Comparison of ENCODE assay signal across 22 cellular contexts in genomic region chr6:135173242-135173988, GRCh38. TPM values are rescaled to one million over a fixed set of nuclear protein-coding genes. Genes with fewer than 3 reads are reported as not detected.
DNase-seq lines count a peak whose midpoint lies in the region; ATAC-seq and TF ChIP-seq lines count a peak whose summit lies in the region.
"Had no signal": no experiment of that assay in that cellular context is flagged by ENCODE, and none has a peak within 500 bp of the region (broad histone marks: within the 10 kb centered on the region; RNA-seq: fewer than 3 reads in every experiment).

No MANE protein-coding gene starts in this region.

- no peaks in the 10 kb centered on the region for H3K27me3 Mint-ChIP-seq in CD4-positive, CD25-positive, alpha-beta regulatory T cell
- no peaks in the 10 kb centered on the region for H3K27me3 Mint-ChIP-seq in activated T-helper 2 cell treated with anti-CD3 and anti-CD28 coated beads, Interferon-gamma antibody, Interleukin-2, Interleukin-4, amounts not matched to agents 10 μg/mL and 5 μg/mL and 100 μg/mL, durations not matched to agents 14 hours and 24 hours and 36 hours (ENCODE audit: low read depth)
- H3K27me3 Mint-ChIP-seq: IgD-negative memory B cell had no signal

- in situ Hi-C loops in GM23248 (cut with MboI), result no loop called here

- no peaks in the 10 kb centered on the region for H3K79me2 ChIP-seq in GM23248 (ENCODE audit: insufficient read depth)

- intact Hi-C loops in activated T-helper 2 cell treated with anti-CD3 and anti-CD28 coated beads, Interferon-gamma antibody, Interleukin-2, Interleukin-4, amounts not matched to agents 10 μg/mL and 5 μg/mL and 100 μg/mL, durations not matched to agents 14 hours and 24 hours and 36 hours (cut with micrococcal nuclease), result loop anchor here (10.0 kb wide), 1 partner anchor 471 kb away; no protein-coding TSS in a partner anchor
- intact Hi-C loops in vagina (cut with DNase I), result no loop called here

- H3K27ac ChIP-seq in CD4-positive, CD25-positive, alpha-beta regulatory T cell (ENCODE audit: insufficient read depth, low read length, poor library complexity, severe bottlenecking), result no peak overlapping the region
- H3K27ac ChIP-seq in GM23248 (no peak overlapping the region), vagina (no peak overlapping the region)
- H3K27ac ChIP-seq: BLaER1, Peyer's patch, SJSA1 had no signal

- H3K36me3 Mint-ChIP-seq in CD4-positive, CD25-positive, alpha-beta regulatory T cell, result no peaks in the 10 kb centered on the region
- peaks cover 4% of the 10 kb centered on the region for H3K36me3 Mint-ChIP-seq in activated T-helper 2 cell treated with anti-CD3 and anti-CD28 coated beads, Interferon-gamma antibody, Interleukin-2, Interleukin-4, amounts not matched to agents 10 μg/mL and 5 μg/mL and 100 μg/mL, durations not matched to agents 14 hours and 24 hours and 36 hours (ENCODE audit: low read depth)
- H3K36me3 Mint-ChIP-seq: CD4-positive, alpha-beta memory T cell; IgD-negative memory B cell had no signal

- TF ChIP-seq POLR2A in vagina (IDR thresholded peaks at IDR 0.05), result no peak

- H3K4me3 ChIP-seq in CD4-positive, CD25-positive, alpha-beta regulatory T cell (ENCODE audit: low read depth, low read length), result no peak overlapping the region
- no peak overlapping the region for H3K4me3 ChIP-seq in GM23248
- no peak overlapping the region for H3K4me3 ChIP-seq in vagina
- H3K4me3 ChIP-seq: BLaER1, Peyer's patch, SJSA1 had no signal

- H3K4me3 Mint-ChIP-seq in CD4-positive, CD25-positive, alpha-beta regulatory T cell, result no peak overlapping the region
- H3K4me3 Mint-ChIP-seq in activated T-helper 2 cell treated with anti-CD3 and anti-CD28 coated beads, Interferon-gamma antibody, Interleukin-2, Interleukin-4, amounts not matched to agents 10 μg/mL and 5 μg/mL and 100 μg/mL, durations not matched to agents 14 hours and 24 hours and 36 hours (ENCODE audit: low read depth), result no peak overlapping the region
- H3K4me3 Mint-ChIP-seq: CD4-positive, alpha-beta memory T cell; IgD-negative memory B cell had no signal

- H3K9ac ChIP-seq in GM23248, result no peak overlapping the region
- H3K9ac ChIP-seq: BLaER1 had no signal

- no peaks in the 10 kb centered on the region for H3K9me3 ChIP-seq in CD4-positive, CD25-positive, alpha-beta regulatory T cell (ENCODE audit: control insufficient read depth in 2 of 2, low read length in 2 of 2)
- no peaks in the 10 kb centered on the region for H3K9me3 ChIP-seq in GM23248 (ENCODE audit: low read depth)
- H3K9me3 ChIP-seq in vagina, result no peaks in the 10 kb centered on the region
- H3K9me3 ChIP-seq: BLaER1, Peyer's patch, SJSA1 had no signal

- no peak overlapping the region for H3K4me2 ChIP-seq in GM23248 (ENCODE audit: unreplicated experiment)
- H3K4me2 ChIP-seq: BLaER1 had no signal

- H3K27ac Mint-ChIP-seq in CD4-positive, CD25-positive, alpha-beta regulatory T cell, result peak overlapping the region in 2 of 3 donors; percentile 5 to 57
- H3K27ac Mint-ChIP-seq in activated T-helper 2 cell treated with anti-CD3 and anti-CD28 coated beads, Interferon-gamma antibody, Interleukin-2, Interleukin-4, amounts not matched to agents 10 μg/mL and 5 μg/mL and 100 μg/mL, durations not matched to agents 14 hours and 24 hours and 36 hours, result peak overlapping the region; percentile 30

- no peaks in the 10 kb centered on the region for H3F3A ChIP-seq in GM23248 (ENCODE audit: insufficient read depth)

- H3K36me3 ChIP-seq in CD4-positive, CD25-positive, alpha-beta regulatory T cell (ENCODE audit: control insufficient read depth, insufficient read depth, low read length), result no peaks in the 10 kb centered on the region
- H3K36me3 ChIP-seq in GM23248 (ENCODE audit: low read depth) (no peaks in the 10 kb centered on the region), vagina (no peaks in the 10 kb centered on the region)
- H3K36me3 ChIP-seq: BLaER1, Peyer's patch, SJSA1 had no signal

- H4K20me1 ChIP-seq in GM23248 (ENCODE audit: insufficient read depth), result no peaks in the 10 kb centered on the region
- H4K20me1 ChIP-seq: BLaER1 had no signal

- no peak for TF ChIP-seq CTCF in vagina (IDR thresholded peaks at IDR 0.05)

- 91 to 94% methylated on average over 3 of the region's 3 CpGs for WGBS in GM23248 (ENCODE audit: low coverage in 1 of 2, low lambda C conversion rate in 2 of 2, missing lambda C conversion rate in 2 of 2), 2 experiments

- no peaks in the 10 kb centered on the region for H3K9me2 ChIP-seq in GM23248 (ENCODE audit: insufficient read depth)

- H3K27me3 ChIP-seq in CD4-positive, CD25-positive, alpha-beta regulatory T cell (ENCODE audit: control insufficient read depth, insufficient read depth, low read length), result no peaks in the 10 kb centered on the region
- H3K27me3 ChIP-seq in GM23248 (replicated peaks; ENCODE audit: insufficient read depth) (no peaks in the 10 kb centered on the region), vagina (no peaks in the 10 kb centered on the region)
- H3K27me3 ChIP-seq: BLaER1, Peyer's patch had no signal

- H3K9me3 Mint-ChIP-seq in CD4-positive, CD25-positive, alpha-beta regulatory T cell, result no peaks in the 10 kb centered on the region
- H3K9me3 Mint-ChIP-seq in activated T-helper 2 cell treated with anti-CD3 and anti-CD28 coated beads, Interferon-gamma antibody, Interleukin-2, Interleukin-4, amounts not matched to agents 10 μg/mL and 5 μg/mL and 100 μg/mL, durations not matched to agents 14 hours and 24 hours and 36 hours, result no peaks in the 10 kb centered on the region
- H3K9me3 Mint-ChIP-seq: CD4-positive, alpha-beta memory T cell; IgD-negative memory B cell had no signal

- H3K4me1 Mint-ChIP-seq in CD4-positive, CD25-positive, alpha-beta regulatory T cell, result peaks cover 11 to 24% (median 16%) of the 10 kb centered on the region in 4 donors
- H3K4me1 Mint-ChIP-seq in activated T-helper 2 cell treated with anti-CD3 and anti-CD28 coated beads, Interferon-gamma antibody, Interleukin-2, Interleukin-4, amounts not matched to agents 10 μg/mL and 5 μg/mL and 100 μg/mL, durations not matched to agents 14 hours and 24 hours and 36 hours (ENCODE audit: low read depth), result peaks cover 56% of the 10 kb centered on the region

- no peaks in the 10 kb centered on the region for H3K4me1 ChIP-seq in CD4-positive, CD25-positive, alpha-beta regulatory T cell (ENCODE audit: control insufficient read depth, insufficient read depth, low read length, poor library complexity, severe bottlenecking)
- H3K4me1 ChIP-seq in GM23248 (ENCODE audit: insufficient read depth) (no peaks in the 10 kb centered on the region), vagina (no peaks in the 10 kb centered on the region)
- H3K4me1 ChIP-seq: Peyer's patch, SJSA1 had no signal

- H2AFZ ChIP-seq in GM23248, result 0 out of 2 replicates have a peak overlapping the region, but pooled peaks have one; percentile 3

- no peak for DNase-seq in CD4-positive, CD25-positive, alpha-beta regulatory T cell
- DNase-seq in GM23248, result no peak
- peak; percentile 40 for DNase-seq in SK-N-DZ (ENCODE audit: low spot score)
- no peak for DNase-seq in activated T-helper 2 cell treated with anti-CD3 and anti-CD28 coated beads, Interferon-gamma antibody, Interleukin-2, Interleukin-4, amounts not matched to agents 10 μg/mL and 5 μg/mL and 100 μg/mL, durations not matched to agents 14 hours and 24 hours and 36 hours (ENCODE audit: low spot score)
- no peak for DNase-seq in vagina (ENCODE audit: extremely low spot score in 2 of 2)
- DNase-seq in NCI-H2227 treated with DMSO at 0.1 percent for 48 hours (lab: John Stamatoyannopoulos, UW), result no peak
- DNase-seq in NCI-H510A treated with DMSO at 0.1 percent for 48 hours (lab: John Stamatoyannopoulos, UW), result no peak
- no peak for DNase-seq in stimulated activated CD4-positive, alpha-beta T cell treated with anti-CD3 and anti-CD28 coated beads, Interleukin-4, amount 100 ng/mL, for 4 hours
- DNase-seq: CD4-positive, alpha-beta memory T cell; DND-41; Karpas-422; MM.1S; NCI-H1048; NCI-H1417 treated with DMSO at 0.1 percent for 48 hours; NCI-H187; NCI-H774; NK-92 treated with Interleukin-12 subunit alpha and Interleukin-12 subunit beta, amount 100 ng/mL, for 24 hours; Peyer's patch; SW 1271 had no signal

- ATAC-seq in CD4-positive, CD25-positive, alpha-beta regulatory T cell (ENCODE audit: low read depth in 2 of 2), result no peak

RNA-seq across cellular contexts. Expression of gene MYB, which starts 7.7 kb away (rescaled TPM):
- total RNA-seq in CD4-positive, CD25-positive, alpha-beta regulatory T cell, result 17.4 TPM
- polyA plus RNA-seq in CD4-positive, CD25-positive, alpha-beta regulatory T cell, result 1 to 10 TPM; 1.4 to 5.1 (median 4.4) TPM
- 1.2 TPM in 1 of 2 replicates, not detected in the other for total RNA-seq in GM23248 (2014; rRNA removed; shearing (Covaris generic))
- 0.10 and 0.28 TPM in 2 replicates for polyA plus RNA-seq in GM23248 (2016; fragmentation: Nextera tagmentation; extraction: Ambion mirVana)
- 6.8 and 7.2 TPM in 2 replicates for polyA plus RNA-seq in SK-N-DZ (2014; cell fraction: cytosol; rRNA removed)
- 6.3 and 7.1 TPM in 2 replicates for polyA plus RNA-seq in SK-N-DZ (2014; cell fraction: nucleus; rRNA removed)
- total RNA-seq in activated T-helper 2 cell treated with anti-CD3 and anti-CD28 coated beads, Interferon-gamma antibody, Interleukin-2, Interleukin-4, amounts not matched to agents 10 μg/mL and 5 μg/mL and 100 μg/mL, durations not matched to agents 14 hours and 24 hours and 36 hours, result 82.5 and 84.5 TPM in 2 replicates
- total RNA-seq in vagina, result 2.5 TPM
- polyA plus RNA-seq: IgD-negative memory B cell had no signal
